ENCODE assay signal across 1 cellular context in genomic region chr7:73646785-73647724, GRCh38.
TF ChIP-seq lines count a peak whose summit lies in the region.

No MANE protein-coding gene starts in this region.

TF ChIP-seq in HEK293, 187 proteins besides CTCF, POLR2A, EP300 and RAD21 (continued from another document):
- TF ChIP-seq ZBTB11 (tag by site-specific recombination; conservative IDR thresholded peaks at IDR 0.05; ENCODE audit: low read depth) (peak; percentile 58; the same call in 1 of the 2 replicates), SP7 (tag by site-specific recombination; IDR thresholded peaks at IDR 0.05) (no peak), KLF1 (tag by site-specific recombination; IDR thresholded peaks at IDR 0.05) (peak; percentile 88; the same call in 1 of the 2 replicates), ZNF248 (tag by site-specific recombination; IDR thresholded peaks at IDR 0.05) (no peak), OVOL3 (tag by site-specific recombination; IDR thresholded peaks at IDR 0.05) (no peak)
